1 cellular context compared by ENCODE assay signal in the genomic region with DNA sequence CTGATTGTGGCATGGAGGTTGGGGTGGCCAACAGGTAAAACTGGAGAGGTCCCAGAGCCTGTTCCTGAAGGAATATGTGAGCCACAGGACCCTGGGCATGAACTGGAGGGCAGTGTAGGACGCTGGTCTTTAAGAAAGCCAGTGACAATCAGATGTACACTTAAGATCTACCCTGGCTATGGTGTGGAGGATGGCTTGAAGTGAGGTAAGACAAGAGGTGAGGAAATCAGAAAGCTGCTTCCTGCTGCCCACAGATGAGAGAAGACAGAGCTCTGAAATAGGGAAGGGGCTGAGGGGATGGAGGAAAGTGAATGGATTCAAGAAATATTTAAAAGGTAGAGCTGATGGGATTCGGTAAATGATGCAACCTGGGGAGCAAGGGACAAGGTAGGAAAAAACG.
TF ChIP-seq lines count a peak whose summit lies in the region.

No MANE protein-coding gene starts in this region.

TF ChIP-seq in neural cell, 6 proteins besides CTCF, POLR2A, EP300 and RAD21:
- no peak for TF ChIP-seq MXI1 (conservative IDR thresholded peaks at IDR 0.05; ENCODE audit: poor library complexity, severe bottlenecking)
- TF ChIP-seq POLR2AphosphoS5 (IDR thresholded peaks at IDR 0.05): no peak
- TF ChIP-seq EZH2 (IDR thresholded peaks at IDR 0.05; ENCODE audit: borderline replicate concordance, insufficient read depth, low read length, poor library complexity, severe bottlenecking): no peak
TF ChIP-seq in neural cell: peak in this region for 0.
